In genomic region chr6:111813247-111814162, GRCh38 we compare ENCODE assay signal across 12 cellular contexts. TPM values are rescaled to one million over a fixed set of nuclear protein-coding genes. Genes with fewer than 3 reads are reported as not detected.
DNase-seq lines count a peak whose midpoint lies in the region; ATAC-seq, FAIRE-seq and TF ChIP-seq lines count a peak whose summit lies in the region.
"Had no signal": no experiment of that assay in that cellular context is flagged by ENCODE, and none has a peak within 500 bp of the region (broad histone marks: within the 10 kb centered on the region; RNA-seq: fewer than 3 reads in every experiment).

No MANE protein-coding gene starts in this region.

- H3K36me3 ChIP-seq in BJ (ENCODE audit: control insufficient read depth, insufficient read depth, low read length) = no peaks in the 10 kb centered on the region
- no peaks in the 10 kb centered on the region for H3K36me3 ChIP-seq in upper lobe of right lung
- H3K36me3 ChIP-seq: tibial artery had no signal

- POLR2A ChIA-PET in BJ (lab: Charles Lee) = interaction anchor here (0.7 kb wide), 1 partner anchor 10 kb away, joined by 3 read pairs; no protein-coding TSS in a partner anchor

- no peaks in the 10 kb centered on the region for H3K9me3 ChIP-seq in upper lobe of right lung
- H3K9me3 ChIP-seq: tibial artery had no signal

- peak overlapping the region; percentile 61 for H3K4me3 Mint-ChIP-seq in activated naive CD8-positive, alpha-beta T cell

- intact Hi-C loops in upper lobe of right lung (cut with DNase I) = no loop called here

- H3K4me1 ChIP-seq in upper lobe of right lung = peaks cover 23% of the 10 kb centered on the region
- H3K4me1 ChIP-seq: tibial artery had no signal

- H3K4me3 ChIP-seq in BJ (ENCODE audit: low read depth, low read length) = no peak overlapping the region
- no peak overlapping the region for H3K4me3 ChIP-seq in upper lobe of right lung
- H3K4me3 ChIP-seq: tibial artery had no signal

- no peaks in the 10 kb centered on the region for H3K9me3 Mint-ChIP-seq in activated naive CD8-positive, alpha-beta T cell (ENCODE audit: low read depth)

- H3K27ac ChIP-seq in upper lobe of right lung = no peak overlapping the region
- H3K27ac ChIP-seq: tibial artery had no signal

- peaks cover 30% of the 10 kb centered on the region for H3K36me3 Mint-ChIP-seq in activated naive CD8-positive, alpha-beta T cell

- FAIRE-seq in H54 (lab: Jason Lieb, UNC) = peak; percentile 45
- FAIRE-seq: HTR-8/SVneo had no signal

- CTCF ChIA-PET in BJ (lab: Yijun Ruan, JAX) = interaction anchor here (0.6 to 1.4 kb wide), 2 partner anchors 43 to 230 kb away, joined by 3 to 4 read pairs; no protein-coding TSS in a partner anchor

- TF ChIP-seq POLR2A in H54 (IDR thresholded peaks at IDR 0.05; ENCODE audit: low read depth, low read length) = no peak

- TF ChIP-seq CTCF in BJ (IDR thresholded peaks at IDR 0.05; ENCODE audit: insufficient read depth, low read depth, low read length) (no peak), upper lobe of right lung (IDR thresholded peaks at IDR 0.05) (no peak)

- peak overlapping the region; percentile 97 for H3K27ac Mint-ChIP-seq in activated naive CD8-positive, alpha-beta T cell

- DNase-seq in BJ (ENCODE audit: low read depth) = peak; percentile 76
- DNase-seq in H54 (ENCODE audit: insufficient read length, low spot score) = no peak
- peak; percentile 17 for DNase-seq in kidney glomerular epithelial cell (lab: John Stamatoyannopoulos, UW)
- no peak for DNase-seq in NCI-H1048 (lab: John Stamatoyannopoulos, UW)
- DNase-seq in left lobe of liver (ENCODE audit: low spot score) = no peak
- no peak for DNase-seq in upper lobe of right lung
- DNase-seq: cortex of kidney, NCI-H146, tibial artery had no signal

- no peaks in the 10 kb centered on the region for H3K27me3 Mint-ChIP-seq in activated naive CD8-positive, alpha-beta T cell

- ATAC-seq in left lobe of liver (no peak), upper lobe of right lung (no peak), HG02798 (IDR thresholded peaks at IDR 0.05; ENCODE audit: poor library complexity, unreplicated experiment) (no peak)

- H3K4me1 Mint-ChIP-seq in activated naive CD8-positive, alpha-beta T cell (ENCODE audit: low read depth) = peaks cover 82% of the 10 kb centered on the region

- H3K27me3 ChIP-seq in BJ (ENCODE audit: control insufficient read depth, insufficient read depth, low read length) (no peaks in the 10 kb centered on the region), upper lobe of right lung (no peaks in the 10 kb centered on the region)
- H3K27me3 ChIP-seq: tibial artery had no signal

RNA-seq across cellular contexts. Expression of gene FYN, which starts 59.7 kb away (rescaled TPM):
- 43.4 and 55.1 TPM in 2 replicates for polyA plus RNA-seq in BJ (2011; rRNA removed)
- 39.2 and 53.0 TPM in 2 replicates for polyA minus RNA-seq in BJ (2011; rRNA and poly(A)+ RNA removed)
- 30.0 TPM for total RNA-seq in left lobe of liver
- 115 TPM for total RNA-seq in upper lobe of right lung

Comparison
In these comparisons a context has a peak if more than half of its experiments do, and no peak if none do; other contexts are left out.
1. DNase-seq: peak in BJ (single experiment) and kidney glomerular epithelial cell (single experiment); none in H54 (single experiment), NCI-H1048 (single experiment), left lobe of liver (single experiment) and upper lobe of right lung (single experiment).